ENCODE assay signal across 8 cellular contexts in genomic region chr16:15644306-15644961, GRCh38. TPM values are rescaled to one million over a fixed set of nuclear protein-coding genes. Genes with fewer than 3 reads are reported as not detected.
DNase-seq lines count a peak whose midpoint lies in the region; ATAC-seq and TF ChIP-seq lines count a peak whose summit lies in the region.

No MANE protein-coding gene starts in this region.

- no peaks in the 10 kb centered on the region for H3K9me3 ChIP-seq in left lung

- intact Hi-C loops in left lung (cut with DNase I), result no loop called here

- peaks cover 9 to 47% of the 10 kb centered on the region in 2 donors for H3K4me1 ChIP-seq in left lung

- H3K4me3 ChIP-seq in left lung, result no peak overlapping the region

- H3K4me1 Mint-ChIP-seq in WTC11, result peaks cover 12% of the 10 kb centered on the region

- peak overlapping the region; percentile 84; the same call in 1 of the 2 replicates for H3K27ac Mint-ChIP-seq in WTC11

- H3K27ac ChIP-seq in left lung, result peak overlapping the region in 1 of 2 donors; percentile 98

- H3K36me3 ChIP-seq in left lung, result no peaks in the 10 kb centered on the region

- H3K36me3 Mint-ChIP-seq in WTC11, result no peaks in the 10 kb centered on the region

- H3K27me3 Mint-ChIP-seq in WTC11 (ENCODE audit: low read depth), result no peaks in the 10 kb centered on the region; the same call in none of the 2 replicates

- no peak for TF ChIP-seq CTCF in WTC11 (IDR thresholded peaks at IDR 0.05)
- TF ChIP-seq CTCF in left lung (IDR thresholded peaks at IDR 0.05), result no peak

- no peaks in the 10 kb centered on the region for H3K9me3 Mint-ChIP-seq in WTC11

- DNase-seq in DMS 273 (lab: John Stamatoyannopoulos, UW; ENCODE audit: unreplicated experiment) (peak; percentile 74), NCI-H1105 treated with DMSO at 0.1 percent for 48 hours (lab: John Stamatoyannopoulos, UW) (peak; percentile 87), WTC11 (ENCODE audit: low spot score) (no peak), myocyte (ENCODE audit: low read depth) (peak; percentile 6), NOMO-1 (lab: John Stamatoyannopoulos, UW; ENCODE audit: unreplicated experiment in 2 of 2) (no peak), left lung (no peak), NCI-H1092 (lab: John Stamatoyannopoulos, UW) (no peak)

- CTCF ChIA-PET in WTC11 (lab: Charles Lee), result interaction anchor here (1.4 kb wide), 1 partner anchor 92 kb away, joined by 3 read pairs; no protein-coding TSS in a partner anchor

- ATAC-seq in WTC11 (no peak), left lung (no peak), HG03108 (IDR thresholded peaks at IDR 0.05; ENCODE audit: unreplicated experiment) (no peak)

- H3K27me3 ChIP-seq in left lung, result no peaks in the 10 kb centered on the region

- POLR2A ChIA-PET in WTC11 (lab: Charles Lee), result no interaction called here

- peak overlapping the region; percentile 88 for H3K4me3 Mint-ChIP-seq in WTC11

TF ChIP-seq in WTC11, 78 proteins besides CTCF, POLR2A, EP300 and RAD21:
- TF ChIP-seq GABPB1 (CRISPR knock-in tag; IDR thresholded peaks at IDR 0.05) (peak; percentile 27; the same call in 1 of the 2 replicates), FOXJ3 (CRISPR knock-in tag; IDR thresholded peaks at IDR 0.05; ENCODE audit: borderline replicate concordance) (no peak)
TF ChIP-seq in WTC11: peak in this region for 1.

RNA-seq across cellular contexts. Expression of gene MARF1, which starts 1.5 kb away (rescaled TPM):
- total RNA-seq in WTC11 (2021) (26.2 to 31.9 TPM (median 28.5 TPM) in 3 replicates), myocyte (12.3 and 16.2 TPM in 2 replicates), left lung (10 to 100 TPM; 72.3 to 86.1 TPM)
- polyA plus RNA-seq in myocyte (2012), result 15.8 TPM

RNA-seq across cellular contexts. Expression of gene NDE1, which starts 5.6 kb away (rescaled TPM):
- total RNA-seq in WTC11 (2021) (38.4 to 43.5 TPM (median 39.4 TPM) in 3 replicates), myocyte (6.5 and 10.7 TPM in 2 replicates), left lung (10 to 100 TPM; 37.1 to 37.6 TPM)
- polyA plus RNA-seq in myocyte (2012), result 14.6 TPM

Comparison
In these comparisons a context has a peak if more than half of its experiments do, and no peak if none do; other contexts are left out.
1. DNase-seq: peak in DMS 273 (single experiment), NCI-H1105 treated with DMSO at 0.1 percent for 48 hours (single experiment) and myocyte (single experiment); none in WTC11 (single experiment), NOMO-1 (0 of 2), left lung (0 of 2) and NCI-H1092 (single experiment).